ENCODE assay signal across 8 cellular contexts in the genomic region with DNA sequence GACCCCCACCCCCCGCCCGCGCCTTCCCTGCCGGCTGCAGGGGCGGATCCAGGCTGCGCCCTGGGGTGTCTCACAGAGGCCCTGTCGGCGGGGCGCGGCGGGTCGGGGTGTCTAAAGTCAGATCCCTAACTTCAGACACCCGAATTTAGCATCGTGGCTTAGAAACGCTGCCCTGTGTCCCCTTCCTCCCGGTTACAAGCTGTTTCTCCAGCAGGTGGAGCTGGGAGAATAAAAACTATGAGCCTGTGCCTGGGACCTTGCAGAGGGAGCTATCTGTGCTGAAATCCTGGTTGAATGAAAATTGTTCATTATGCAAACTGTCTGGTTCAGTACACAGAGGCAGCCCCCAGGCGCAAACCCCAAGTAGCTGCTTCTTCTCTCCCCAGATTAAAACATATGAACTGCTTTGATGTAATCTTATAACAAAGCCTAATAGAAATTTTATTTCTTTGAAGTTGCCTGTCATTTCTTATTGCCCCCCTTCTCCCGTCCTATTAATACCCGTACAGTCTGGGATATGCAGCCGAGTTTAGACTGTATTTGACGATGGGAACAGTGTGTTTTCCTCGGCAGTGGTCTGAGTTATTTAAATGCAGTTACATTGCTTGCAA.
DNase-seq lines count a peak whose midpoint lies in the region; ATAC-seq and TF ChIP-seq lines count a peak whose summit lies in the region.

No MANE protein-coding gene starts in this region.

- no peak overlapping the region for H3K27ac ChIP-seq in naive thymus-derived CD4-positive, alpha-beta T cell (ENCODE audit: low read depth, low read length)
- H3K27ac ChIP-seq in thymus (ENCODE audit: low read depth) = no peak overlapping the region

- no peaks in the 10 kb centered on the region for H3K4me1 ChIP-seq in naive thymus-derived CD4-positive, alpha-beta T cell (ENCODE audit: control insufficient read depth in 2 of 2, insufficient read depth in 2 of 2, low read length in 2 of 2)
- peaks cover 6% of the 10 kb centered on the region for H3K4me1 ChIP-seq in thymus (ENCODE audit: control insufficient read depth, insufficient read depth, low read length)

- POLR2A ChIA-PET in naive thymus-derived CD4-positive, alpha-beta T cell (lab: Charles Lee) = interaction anchor here (1.0 kb wide), 1 partner anchor 79 kb away, joined by 3 read pairs; no protein-coding TSS in a partner anchor

- H3K36me3 Mint-ChIP-seq in HFFc6 (ENCODE audit: low read depth) = no peaks in the 10 kb centered on the region
- H3K36me3 Mint-ChIP-seq in naive thymus-derived CD4-positive, alpha-beta T cell = peaks cover 0 to 3% (median 0%) of the 10 kb centered on the region in 5 donors

- H3K36me3 ChIP-seq in naive thymus-derived CD4-positive, alpha-beta T cell (ENCODE audit: control insufficient read depth in 2 of 3, insufficient read depth in 3 of 3, low read length in 3 of 3) = no peaks in the 10 kb centered on the region
- H3K36me3 ChIP-seq in thymus (ENCODE audit: control insufficient read depth, insufficient read depth) = no peaks in the 10 kb centered on the region

- CTCF ChIA-PET in naive thymus-derived CD4-positive, alpha-beta T cell (lab: Charles Lee) = interaction anchor here (0.5 to 1.3 kb wide), 3 partner anchors 17 to 634 kb away, joined by 3 to 4 read pairs (median 4); no protein-coding TSS in a partner anchor

- H3K9me3 ChIP-seq in naive thymus-derived CD4-positive, alpha-beta T cell (ENCODE audit: control insufficient read depth in 2 of 3, low read length in 3 of 3) = no peaks in the 10 kb centered on the region
- H3K9me3 ChIP-seq in thymus (ENCODE audit: control insufficient read depth) = no peaks in the 10 kb centered on the region

- H3K27me3 ChIP-seq in naive thymus-derived CD4-positive, alpha-beta T cell (ENCODE audit: control insufficient read depth in 2 of 2, insufficient read depth in 2 of 2, low read length in 2 of 2) = peaks cover 0 to 14% of the 10 kb centered on the region in 2 donors
- H3K27me3 ChIP-seq in thymus (ENCODE audit: control insufficient read depth, insufficient read depth) = peaks cover 20% of the 10 kb centered on the region

- peak; percentile 57 for ATAC-seq in naive thymus-derived CD4-positive, alpha-beta T cell

- peak; percentile 84 for TF ChIP-seq CTCF in HFFc6 (IDR thresholded peaks at IDR 0.05)

- DNase-seq in CD1c-positive myeloid dendritic cell (ENCODE audit: extremely low spot score) = peak; percentile 42
- peak; percentile 70 for DNase-seq in HFFc6
- peak; percentile 79 for DNase-seq in NCI-H69 (lab: John Stamatoyannopoulos, UW)
- peak; percentile 15 for DNase-seq in activated T-cell treated with anti-CD3 and anti-CD28 coated beads for 48 hours (ENCODE audit: low read depth)
- DNase-seq in fibroblast of gingiva (ENCODE audit: low read depth) = peak; percentile 70
- DNase-seq in naive thymus-derived CD4-positive, alpha-beta T cell = peak in 7 of 9 donors; percentile 7 to 38 (median 25)
- no peak for DNase-seq in GM19238 (ENCODE audit: insufficient read length, low spot score)

- peaks cover 12% of the 10 kb centered on the region; the same call in 1 of the 2 replicates for H3K4me1 Mint-ChIP-seq in HFFc6 (ENCODE audit: low read depth)
- H3K4me1 Mint-ChIP-seq in naive thymus-derived CD4-positive, alpha-beta T cell = peaks cover 2 to 16% (median 14%) of the 10 kb centered on the region in 7 donors

- no peak overlapping the region; the same call in 1 of the 2 replicates for H3K4me3 Mint-ChIP-seq in HFFc6
- H3K4me3 Mint-ChIP-seq in naive thymus-derived CD4-positive, alpha-beta T cell = peak overlapping the region; percentile 48 to 76 (median 61)

- peaks cover 33% of the 10 kb centered on the region for H3K27me3 Mint-ChIP-seq in HFFc6 (ENCODE audit: insufficient read depth)
- H3K27me3 Mint-ChIP-seq in naive thymus-derived CD4-positive, alpha-beta T cell = peaks cover 44 to 76% (median 55%) of the 10 kb centered on the region in 5 donors

- H3K9me3 Mint-ChIP-seq in HFFc6 = no peaks in the 10 kb centered on the region
- H3K9me3 Mint-ChIP-seq in naive thymus-derived CD4-positive, alpha-beta T cell = no peaks in the 10 kb centered on the region

- WGBS in thymus = 10% methylated on average over 22 of the region's 22 CpGs

- peak overlapping the region; percentile 36 for H3K4me3 ChIP-seq in naive thymus-derived CD4-positive, alpha-beta T cell (ENCODE audit: low read length)
- H3K4me3 ChIP-seq in thymus (ENCODE audit: low read length) = peak overlapping the region; percentile 41

- intact Hi-C loops in naive thymus-derived CD4-positive, alpha-beta T cell (cut with micrococcal nuclease) = loop anchor here (1.0 to 5.0 kb wide), 6 partner anchors 121 to 335 kb away; a partner anchor contains a TSS

- H3K27ac Mint-ChIP-seq in HFFc6 = no peak overlapping the region
- H3K27ac Mint-ChIP-seq in naive thymus-derived CD4-positive, alpha-beta T cell = no peak overlapping the region
